Comparison of ENCODE assay signal across 19 cellular contexts in the genomic region with DNA sequence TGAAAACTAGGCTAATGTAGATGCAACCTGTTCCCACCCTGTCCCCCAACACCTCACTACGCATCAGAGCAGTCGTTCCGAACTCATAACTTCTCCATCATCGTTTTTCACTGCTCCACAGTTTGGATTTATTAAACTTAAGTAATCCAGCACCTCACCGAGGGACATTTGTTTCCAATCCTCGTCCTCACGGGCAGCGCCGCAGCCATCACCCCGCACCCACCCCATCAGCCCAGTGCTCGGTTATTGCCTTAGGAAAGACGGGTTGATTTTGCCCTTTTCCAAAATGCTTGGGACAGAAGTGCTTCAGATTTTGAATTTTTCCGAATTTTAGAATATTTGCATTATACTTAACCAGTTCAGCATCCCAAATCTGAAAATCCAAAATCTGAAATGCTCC.
"Had no signal": no experiment of that assay in that cellular context is flagged by ENCODE, and none has a peak within 500 bp of the region (broad histone marks: within the 10 kb centered on the region; RNA-seq: fewer than 3 reads in every experiment).

No MANE protein-coding gene starts in this region.

- H3K27ac ChIP-seq: brain microvascular endothelial cell, cardiac muscle cell had no signal

- DNase-seq: activated B cell treated with CpG ODN at 0.5 μM for 24 hours; activated CD4-positive, alpha-beta memory T cell treated with anti-CD3 and anti-CD28 coated beads, Interleukin-2, amount 10 ng/mL, durations not matched to agents 7 days and 5 days; activated CD4-positive, alpha-beta T cell treated with anti-CD3 and anti-CD28 coated beads for 1 hour; activated CD4-positive, alpha-beta T cell treated with anti-CD3 and anti-CD28 coated beads, Interleukin-2, amount 50 U/mL, for 1 hour; activated CD8-positive, alpha-beta memory T cell treated with anti-CD3 and anti-CD28 coated beads, Interleukin-2, amount 50 U/mL, for 4 hours; activated gamma-delta T cell; activated naive CD4-positive, alpha-beta T cell treated with anti-CD3 and anti-CD28 coated beads for 36 hours; brain microvascular endothelial cell; MM.1S; NCI-H146; NCI-H187 treated with DMSO at 0.1 percent for 48 hours; NCI-H2081 treated with DMSO at 0.1 percent for 48 hours; NCI-H446; NCI-H524; PC-3; SIG-M5; T-helper 17 cell; T-helper 9 cell had no signal

- H3K4me3 ChIP-seq: cardiac muscle cell had no signal

- H3K27me3 ChIP-seq: brain microvascular endothelial cell, cardiac muscle cell had no signal

- ATAC-seq: PC-3, T-helper 17 cell had no signal

- H3K36me3 ChIP-seq: brain microvascular endothelial cell, cardiac muscle cell had no signal
